ENCODE assay signal across 2 cellular contexts in the genomic region with DNA sequence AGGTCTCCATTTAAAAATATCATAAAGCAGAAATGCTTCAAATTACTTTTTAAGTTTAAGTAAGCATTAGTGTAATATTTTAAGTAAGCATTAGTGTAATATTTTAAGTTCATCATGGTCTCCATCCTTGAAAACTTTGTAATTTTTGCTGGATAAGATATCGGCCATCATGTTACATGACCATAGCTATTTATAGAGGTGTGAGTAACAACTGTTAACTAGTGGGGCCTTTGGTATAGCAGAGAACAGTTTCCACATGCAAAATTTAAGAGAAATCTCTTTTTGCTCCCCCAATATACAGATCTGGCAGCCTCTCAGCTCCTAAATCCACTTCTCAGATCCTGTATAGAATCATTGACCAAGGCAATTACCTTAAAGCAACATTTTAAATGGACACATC.
TF ChIP-seq lines count a peak whose summit lies in the region.

No MANE protein-coding gene starts in this region.

TF ChIP-seq in GM23338, 12 proteins besides CTCF, POLR2A, EP300 and RAD21 (continues in another document):
- no peak for TF ChIP-seq JUNB (IDR thresholded peaks at IDR 0.05; ENCODE audit: unreplicated experiment)
- TF ChIP-seq ZNF114 (CRISPR knock-in tag; IDR thresholded peaks at IDR 0.05) = no peak
- no peak for TF ChIP-seq CREB1 (CRISPR knock-in tag; IDR thresholded peaks at IDR 0.05; ENCODE audit: low read depth)
- no peak for TF ChIP-seq STAT1 (IDR thresholded peaks at IDR 0.05; ENCODE audit: unreplicated experiment)
- TF ChIP-seq NANOG (IDR thresholded peaks at IDR 0.05; ENCODE audit: borderline replicate concordance) = no peak
- no peak for TF ChIP-seq EZH2phosphoT487 (IDR thresholded peaks at IDR 0.05; ENCODE audit: unreplicated experiment)
- TF ChIP-seq, protein P1, sequence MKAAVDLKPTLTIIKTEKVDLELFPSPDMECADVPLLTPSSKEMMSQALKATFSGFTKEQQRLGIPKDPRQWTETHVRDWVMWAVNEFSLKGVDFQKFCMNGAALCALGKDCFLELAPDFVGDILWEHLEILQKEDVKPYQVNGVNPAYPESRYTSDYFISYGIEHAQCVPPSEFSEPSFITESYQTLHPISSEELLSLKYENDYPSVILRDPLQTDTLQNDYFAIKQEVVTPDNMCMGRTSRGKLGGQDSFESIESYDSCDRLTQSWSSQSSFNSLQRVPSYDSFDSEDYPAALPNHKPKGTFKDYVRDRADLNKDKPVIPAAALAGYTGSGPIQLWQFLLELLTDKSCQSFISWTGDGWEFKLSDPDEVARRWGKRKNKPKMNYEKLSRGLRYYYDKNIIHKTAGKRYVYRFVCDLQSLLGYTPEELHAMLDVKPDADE (IDR thresholded peaks at IDR 0.05) = no peak
- TF ChIP-seq POLR2AphosphoS5 (IDR thresholded peaks at IDR 0.05; ENCODE audit: low read depth) = no peak
- TF ChIP-seq, protein P2, sequence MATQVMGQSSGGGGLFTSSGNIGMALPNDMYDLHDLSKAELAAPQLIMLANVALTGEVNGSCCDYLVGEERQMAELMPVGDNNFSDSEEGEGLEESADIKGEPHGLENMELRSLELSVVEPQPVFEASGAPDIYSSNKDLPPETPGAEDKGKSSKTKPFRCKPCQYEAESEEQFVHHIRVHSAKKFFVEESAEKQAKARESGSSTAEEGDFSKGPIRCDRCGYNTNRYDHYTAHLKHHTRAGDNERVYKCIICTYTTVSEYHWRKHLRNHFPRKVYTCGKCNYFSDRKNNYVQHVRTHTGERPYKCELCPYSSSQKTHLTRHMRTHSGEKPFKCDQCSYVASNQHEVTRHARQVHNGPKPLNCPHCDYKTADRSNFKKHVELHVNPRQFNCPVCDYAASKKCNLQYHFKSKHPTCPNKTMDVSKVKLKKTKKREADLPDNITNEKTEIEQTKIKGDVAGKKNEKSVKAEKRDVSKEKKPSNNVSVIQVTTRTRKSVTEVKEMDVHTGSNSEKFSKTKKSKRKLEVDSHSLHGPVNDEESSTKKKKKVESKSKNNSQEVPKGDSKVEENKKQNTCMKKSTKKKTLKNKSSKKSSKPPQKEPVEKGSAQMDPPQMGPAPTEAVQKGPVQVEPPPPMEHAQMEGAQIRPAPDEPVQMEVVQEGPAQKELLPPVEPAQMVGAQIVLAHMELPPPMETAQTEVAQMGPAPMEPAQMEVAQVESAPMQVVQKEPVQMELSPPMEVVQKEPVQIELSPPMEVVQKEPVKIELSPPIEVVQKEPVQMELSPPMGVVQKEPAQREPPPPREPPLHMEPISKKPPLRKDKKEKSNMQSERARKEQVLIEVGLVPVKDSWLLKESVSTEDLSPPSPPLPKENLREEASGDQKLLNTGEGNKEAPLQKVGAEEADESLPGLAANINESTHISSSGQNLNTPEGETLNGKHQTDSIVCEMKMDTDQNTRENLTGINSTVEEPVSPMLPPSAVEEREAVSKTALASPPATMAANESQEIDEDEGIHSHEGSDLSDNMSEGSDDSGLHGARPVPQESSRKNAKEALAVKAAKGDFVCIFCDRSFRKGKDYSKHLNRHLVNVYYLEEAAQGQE (IDR thresholded peaks at IDR 0.05; ENCODE audit: unreplicated experiment) = no peak
- no peak for TF ChIP-seq ZNF331 (CRISPR knock-in tag; IDR thresholded peaks at IDR 0.05; ENCODE audit: low read depth)
- no peak for TF ChIP-seq EZH2 (IDR thresholded peaks at IDR 0.05; ENCODE audit: low read depth, unreplicated experiment)

TF ChIP-seq in H1, 55 proteins besides CTCF, POLR2A, EP300 and RAD21:
- TF ChIP-seq JUN (IDR thresholded peaks at IDR 0.05; ENCODE audit: low read depth, low read length) = no peak
